In the genomic region with DNA sequence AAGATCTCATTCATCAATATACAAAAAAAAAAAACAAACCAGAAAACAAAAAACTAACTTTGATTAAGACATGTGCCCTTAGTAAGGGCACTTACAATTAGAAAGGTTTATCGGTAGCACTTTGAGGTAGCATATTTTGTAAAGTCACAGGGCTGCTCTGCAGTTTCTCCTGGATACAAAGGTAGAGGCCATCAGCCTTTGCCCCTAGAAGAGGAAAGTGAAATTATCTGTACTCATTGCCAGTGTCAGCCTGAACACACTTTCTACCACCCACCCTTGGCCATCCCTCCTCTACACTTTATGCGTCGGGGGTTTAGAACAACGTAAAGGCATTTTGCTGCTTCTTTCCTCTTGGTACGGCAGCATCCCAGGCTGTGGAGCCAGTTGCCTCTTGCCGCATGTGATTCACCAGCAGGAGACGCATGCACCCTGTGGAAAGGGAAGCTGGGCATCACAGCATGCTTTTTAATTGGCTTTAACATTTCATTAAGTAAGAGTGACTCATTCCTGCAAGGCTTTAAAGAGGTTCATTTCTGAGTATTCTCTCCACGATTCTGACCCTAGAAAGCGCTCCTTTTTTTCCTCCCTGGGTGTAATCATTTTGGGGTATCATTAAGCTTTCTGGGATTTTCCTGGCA, we compare ENCODE assay signal across 9 cellular contexts.
DNase-seq lines count a peak whose midpoint lies in the region; ATAC-seq, FAIRE-seq and TF ChIP-seq lines count a peak whose summit lies in the region.
"Had no signal": no experiment of that assay in that cellular context is flagged by ENCODE, and none has a peak within 500 bp of the region (broad histone marks: within the 10 kb centered on the region; RNA-seq: fewer than 3 reads in every experiment).

No MANE protein-coding gene starts in this region.

- H3K4me3 ChIP-seq in AG10803 (ENCODE audit: low read length), result no peak overlapping the region
- no peak overlapping the region for H3K4me3 ChIP-seq in left lung
- H3K4me3 ChIP-seq: tibial artery had no signal

- TF ChIP-seq POLR2A in GM12892 (IDR thresholded peaks at IDR 0.05; ENCODE audit: low read depth, low read length), result no peak

- peak; percentile 38; the same call in 1 of the 2 replicates for TF ChIP-seq RAD21 in Ishikawa (IDR thresholded peaks at IDR 0.05; ENCODE audit: low read depth)

- ATAC-seq in left lung (peak; percentile 43), GM18502 (IDR thresholded peaks at IDR 0.05; ENCODE audit: poor library complexity, unreplicated experiment) (no peak)

- no peak for FAIRE-seq in GM12892 (lab: Jason Lieb, UNC)

- TF ChIP-seq CTCF in AG10803 (conservative IDR thresholded peaks at IDR 0.05; ENCODE audit: low read length) (peak; percentile 40), left lung (IDR thresholded peaks at IDR 0.05) (peak in 1 of 2 donors; percentile 15)

- peaks cover 16 to 57% of the 10 kb centered on the region in 2 donors for H3K4me1 ChIP-seq in left lung

- peak overlapping the region in 1 of 2 donors; percentile 20 for H3K27ac ChIP-seq in left lung
- H3K27ac ChIP-seq: tibial artery had no signal

- DNase-seq in AG10803 (ENCODE audit: low read depth), result peak; percentile 44
- DNase-seq in astrocyte of the hippocampus (ENCODE audit: low read depth, low spot score), result peak; percentile 89
- DNase-seq in left lung, result peak in 1 of 2 donors; percentile 70
- DNase-seq in GM12892 (ENCODE audit: insufficient read length), result no peak
- no peak for DNase-seq in NCI-H2107 treated with DMSO at 0.1 percent for 48 hours (lab: John Stamatoyannopoulos, UW; ENCODE audit: unreplicated experiment)
- no peak for DNase-seq in SHP77 (lab: John Stamatoyannopoulos, UW)

- H3K27me3 ChIP-seq in left lung, result no peaks in the 10 kb centered on the region
- H3K27me3 ChIP-seq: tibial artery had no signal

- intact Hi-C loops in left lung (cut with DNase I), result no loop called here

- H3K9me3 ChIP-seq in left lung, result no peaks in the 10 kb centered on the region
- H3K9me3 ChIP-seq: tibial artery had no signal

- peaks cover 0 to 47% of the 10 kb centered on the region in 2 donors for H3K36me3 ChIP-seq in left lung

- no peak for TF ChIP-seq EP300 in Ishikawa (IDR thresholded peaks at IDR 0.05; ENCODE audit: borderline replicate concordance)

TF ChIP-seq in Ishikawa, 13 proteins besides CTCF, POLR2A, EP300 and RAD21:
- no peak for TF ChIP-seq EGR1 (IDR thresholded peaks at IDR 0.05)
- no peak for TF ChIP-seq FOXM1 (IDR thresholded peaks at IDR 0.05; ENCODE audit: borderline replicate concordance, low read depth)
- no peak for TF ChIP-seq TEAD4 (IDR thresholded peaks at IDR 0.05)
- TF ChIP-seq CEBPB (IDR thresholded peaks at IDR 0.05), result no peak
- TF ChIP-seq, protein P1, sequence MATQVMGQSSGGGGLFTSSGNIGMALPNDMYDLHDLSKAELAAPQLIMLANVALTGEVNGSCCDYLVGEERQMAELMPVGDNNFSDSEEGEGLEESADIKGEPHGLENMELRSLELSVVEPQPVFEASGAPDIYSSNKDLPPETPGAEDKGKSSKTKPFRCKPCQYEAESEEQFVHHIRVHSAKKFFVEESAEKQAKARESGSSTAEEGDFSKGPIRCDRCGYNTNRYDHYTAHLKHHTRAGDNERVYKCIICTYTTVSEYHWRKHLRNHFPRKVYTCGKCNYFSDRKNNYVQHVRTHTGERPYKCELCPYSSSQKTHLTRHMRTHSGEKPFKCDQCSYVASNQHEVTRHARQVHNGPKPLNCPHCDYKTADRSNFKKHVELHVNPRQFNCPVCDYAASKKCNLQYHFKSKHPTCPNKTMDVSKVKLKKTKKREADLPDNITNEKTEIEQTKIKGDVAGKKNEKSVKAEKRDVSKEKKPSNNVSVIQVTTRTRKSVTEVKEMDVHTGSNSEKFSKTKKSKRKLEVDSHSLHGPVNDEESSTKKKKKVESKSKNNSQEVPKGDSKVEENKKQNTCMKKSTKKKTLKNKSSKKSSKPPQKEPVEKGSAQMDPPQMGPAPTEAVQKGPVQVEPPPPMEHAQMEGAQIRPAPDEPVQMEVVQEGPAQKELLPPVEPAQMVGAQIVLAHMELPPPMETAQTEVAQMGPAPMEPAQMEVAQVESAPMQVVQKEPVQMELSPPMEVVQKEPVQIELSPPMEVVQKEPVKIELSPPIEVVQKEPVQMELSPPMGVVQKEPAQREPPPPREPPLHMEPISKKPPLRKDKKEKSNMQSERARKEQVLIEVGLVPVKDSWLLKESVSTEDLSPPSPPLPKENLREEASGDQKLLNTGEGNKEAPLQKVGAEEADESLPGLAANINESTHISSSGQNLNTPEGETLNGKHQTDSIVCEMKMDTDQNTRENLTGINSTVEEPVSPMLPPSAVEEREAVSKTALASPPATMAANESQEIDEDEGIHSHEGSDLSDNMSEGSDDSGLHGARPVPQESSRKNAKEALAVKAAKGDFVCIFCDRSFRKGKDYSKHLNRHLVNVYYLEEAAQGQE (IDR thresholded peaks at IDR 0.05; ENCODE audit: low read depth), result no peak
- TF ChIP-seq TAF1 (IDR thresholded peaks at IDR 0.05; ENCODE audit: low read depth), result no peak
- TF ChIP-seq, protein P2, sequence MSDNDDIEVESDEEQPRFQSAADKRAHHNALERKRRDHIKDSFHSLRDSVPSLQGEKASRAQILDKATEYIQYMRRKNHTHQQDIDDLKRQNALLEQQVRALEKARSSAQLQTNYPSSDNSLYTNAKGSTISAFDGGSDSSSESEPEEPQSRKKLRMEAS (IDR thresholded peaks at IDR 0.05), result no peak
- TF ChIP-seq TCF12 (IDR thresholded peaks at IDR 0.05; ENCODE audit: low read depth), result no peak
- no peak for TF ChIP-seq NFIC (IDR thresholded peaks at IDR 0.05)
- no peak for TF ChIP-seq ZBTB7A (IDR thresholded peaks at IDR 0.05; ENCODE audit: low read depth)
- no peak for TF ChIP-seq CREB1 (IDR thresholded peaks at IDR 0.05; ENCODE audit: low read depth)
- TF ChIP-seq, protein P3, sequence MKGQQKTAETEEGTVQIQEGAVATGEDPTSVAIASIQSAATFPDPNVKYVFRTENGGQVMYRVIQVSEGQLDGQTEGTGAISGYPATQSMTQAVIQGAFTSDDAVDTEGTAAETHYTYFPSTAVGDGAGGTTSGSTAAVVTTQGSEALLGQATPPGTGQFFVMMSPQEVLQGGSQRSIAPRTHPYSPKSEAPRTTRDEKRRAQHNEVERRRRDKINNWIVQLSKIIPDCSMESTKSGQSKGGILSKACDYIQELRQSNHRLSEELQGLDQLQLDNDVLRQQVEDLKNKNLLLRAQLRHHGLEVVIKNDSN (IDR thresholded peaks at IDR 0.05), result no peak
- TF ChIP-seq YY1 (IDR thresholded peaks at IDR 0.05; ENCODE audit: low read depth), result no peak

Comparison
In these comparisons a context has a peak if more than half of its experiments do, and no peak if none do; other contexts are left out.
1. DNase-seq: peak in AG10803 (single experiment) and astrocyte of the hippocampus (single experiment); none in GM12892 (single experiment), NCI-H2107 treated with DMSO at 0.1 percent for 48 hours (single experiment) and SHP77 (0 of 2).